25 cellular contexts compared by ENCODE assay signal in genomic region chr11:23704183-23704582, GRCh38.
"Had no signal": no experiment of that assay in that cellular context is flagged by ENCODE, and none has a peak within 500 bp of the region (broad histone marks: within the 10 kb centered on the region; RNA-seq: fewer than 3 reads in every experiment).

No MANE protein-coding gene starts in this region.

- H3K4me1 ChIP-seq: colonic mucosa, esophagus muscularis mucosa, esophagus squamous epithelium, foreskin keratinocyte, gastrocnemius medialis, gastroesophageal sphincter, heart left ventricle, heart right ventricle had no signal

- H3K27me3 ChIP-seq: colonic mucosa, dorsolateral prefrontal cortex, esophagus muscularis mucosa, esophagus squamous epithelium, foreskin keratinocyte, gastrocnemius medialis, gastroesophageal sphincter, heart left ventricle, heart right ventricle, hepatocyte had no signal

- H3K27ac ChIP-seq: colonic mucosa, coronary artery, dorsolateral prefrontal cortex, epithelial cell of prostate, esophagus muscularis mucosa, esophagus squamous epithelium, foreskin keratinocyte, gastrocnemius medialis, gastroesophageal sphincter, heart left ventricle, heart right ventricle, hepatocyte had no signal

- ATAC-seq: effector memory CD8-positive, alpha-beta T cell; esophagus mucosa; foreskin keratinocyte; gastrocnemius medialis; gastroesophageal sphincter; heart left ventricle; heart right ventricle had no signal

- H3K4me2 ChIP-seq: hepatocyte had no signal

- H3K4me3 ChIP-seq: colonic mucosa, coronary artery, dorsolateral prefrontal cortex, esophagus muscularis mucosa, esophagus squamous epithelium, gastrocnemius medialis, gastroesophageal sphincter, heart left ventricle, heart right ventricle, hepatocyte had no signal

- H3K36me3 ChIP-seq: colonic mucosa, esophagus muscularis mucosa, esophagus squamous epithelium, gastrocnemius medialis, gastroesophageal sphincter, heart left ventricle, heart right ventricle had no signal

- H3K79me2 ChIP-seq: hepatocyte had no signal

- H3K9me3 ChIP-seq: colonic mucosa, esophagus muscularis mucosa, esophagus squamous epithelium, gastrocnemius medialis, gastroesophageal sphincter, heart left ventricle had no signal

- H2AFZ ChIP-seq: hepatocyte had no signal

- DNase-seq: colonic mucosa; cortex of kidney; dermis blood vessel endothelial cell; dorsolateral prefrontal cortex; effector CD4-positive, alpha-beta T cell; effector CD8-positive, alpha-beta T cell; effector memory CD4-positive, alpha-beta T cell; effector memory CD8-positive, alpha-beta T cell; endodermal cell; erythroblast; esophagus squamous epithelium; foreskin fibroblast; foreskin keratinocyte; foreskin melanocyte; gastrocnemius medialis; glutamatergic neuron; head of caudate nucleus; heart left ventricle; heart right ventricle had no signal
